8 cellular contexts compared by ENCODE assay signal in the genomic region with DNA sequence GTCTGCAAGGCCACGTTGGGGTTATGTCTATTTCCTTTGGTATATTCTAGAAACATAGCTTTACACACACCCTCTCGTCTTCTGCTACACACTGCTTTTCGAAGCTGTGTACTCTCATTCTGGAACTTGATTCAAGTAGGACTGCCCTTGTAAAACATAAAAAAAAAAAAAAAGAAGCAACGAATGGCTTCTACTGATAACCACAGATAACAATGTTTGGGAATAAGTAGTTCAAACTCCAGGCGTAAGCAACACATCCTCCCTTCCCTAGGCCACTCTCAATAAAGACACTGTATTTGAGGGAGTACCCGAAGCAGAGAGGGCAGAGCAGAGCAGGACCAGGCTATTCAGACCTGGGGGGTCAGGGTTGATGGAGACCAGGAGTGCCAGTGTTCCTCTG.
"Had no signal": no experiment of that assay in that cellular context is flagged by ENCODE, and none has a peak within 500 bp of the region (broad histone marks: within the 10 kb centered on the region; RNA-seq: fewer than 3 reads in every experiment).

No MANE protein-coding gene starts in this region.

- H3K4me3 Mint-ChIP-seq: IgD-negative memory B cell had no signal

- H3K4me2 ChIP-seq: KMS-11 had no signal

- FAIRE-seq: HepG2, HTR-8/SVneo had no signal

- ATAC-seq: HepG2 had no signal

- H3K9ac ChIP-seq: KMS-11 had no signal

- H3K27ac ChIP-seq: HL-60, KMS-11 had no signal

- H3K4me1 Mint-ChIP-seq: IgD-negative memory B cell had no signal

- H3K27ac Mint-ChIP-seq: IgD-negative memory B cell had no signal

- DNase-seq: IMR-90, KBM-7, KG1 had no signal
